ENCODE assay signal across 8 cellular contexts in genomic region chr16:77721752-77722314, GRCh38. TPM values are rescaled to one million over a fixed set of nuclear protein-coding genes. Genes with fewer than 3 reads are reported as not detected.
A peak's percentile ranks its signal among the peaks of the same experiment; 100 is the strongest.
DNase-seq lines count a peak whose midpoint lies in the region; ATAC-seq and TF ChIP-seq lines count a peak whose summit lies in the region.

No MANE protein-coding gene starts in this region.

- peaks cover 0 to 5% of the 10 kb centered on the region in 2 donors for H3K36me3 ChIP-seq in duodenal mucosa (ENCODE audit: control insufficient read depth in 1 of 2, insufficient read depth in 2 of 2, low read length in 2 of 2)

- H3K9ac ChIP-seq in duodenal mucosa (ENCODE audit: low read depth in 1 of 2, low read length in 2 of 2), result peak overlapping the region in 1 of 2 donors; percentile 23

- H3K27me3 ChIP-seq in AG04450 (ENCODE audit: control insufficient read depth, insufficient read depth, low read length) (no peaks in the 10 kb centered on the region), duodenal mucosa (ENCODE audit: control insufficient read depth in 1 of 2, insufficient read depth in 2 of 2, low read length in 2 of 2) (no peaks in the 10 kb centered on the region)

- no peak for TF ChIP-seq CTCF in AG04450 (IDR thresholded peaks at IDR 0.05; ENCODE audit: low read depth, low read length)

- H3K4me1 ChIP-seq in duodenal mucosa (ENCODE audit: control insufficient read depth in 1 of 2, insufficient read depth in 2 of 2, low read length in 2 of 2), result peaks cover 7% of the 10 kb centered on the region in 2 donors

- H3K27ac ChIP-seq in AG04450 (ENCODE audit: low read depth, low read length) (no peak overlapping the region), duodenal mucosa (ENCODE audit: low read depth, low read length) (no peak overlapping the region), skin epidermis (peak overlapping the region in 3 of 21 experiments; percentile 66 to 83 (median 80))

- CTCF ChIA-PET in AG04450 (lab: Charles Lee), result interaction anchor here (0.7 to 2.6 kb wide), 9 partner anchors 23 to 378 kb away, joined by 3 to 9 read pairs (median 3); partner anchors contain the start of gene WWOX

- DNase-seq in AG04450 (ENCODE audit: low read depth, low spot score) (no peak), SW480 (ENCODE audit: low spot score) (no peak), NCI-H524 treated with DMSO at 0.1 percent for 48 hours (lab: John Stamatoyannopoulos, UW) (no peak), DMS79 (lab: John Stamatoyannopoulos, UW) (no peak)

- H3K4me3 ChIP-seq in AG04450 (ENCODE audit: low read depth, low read length) (peak overlapping the region; percentile 12; the same call in 1 of the 2 replicates), duodenal mucosa (ENCODE audit: low read depth in 1 of 2, low read length in 2 of 2) (peak overlapping the region; percentile 30 to 34), skin epidermis (peak overlapping the region; percentile 54 to 89 (median 79))

- ATAC-seq in GM19455 (IDR thresholded peaks at IDR 0.05; ENCODE audit: unreplicated experiment), result peak; percentile 41
- peak; percentile 32 for ATAC-seq in HG03432 (IDR thresholded peaks at IDR 0.05; ENCODE audit: unreplicated experiment)

- H3K9me3 ChIP-seq in AG04450 (ENCODE audit: control insufficient read depth, insufficient read depth, low read length), result peaks cover 4% of the 10 kb centered on the region; the same call in 1 of the 2 replicates
- H3K9me3 ChIP-seq in duodenal mucosa (ENCODE audit: control insufficient read depth in 1 of 2, low read length in 2 of 2), result no peaks in the 10 kb centered on the region

- POLR2A ChIA-PET in AG04450 (lab: Yijun Ruan, JAX), result interaction anchor here (0.6 to 1.4 kb wide), 10 partner anchors 10 to 281 kb away, joined by 3 to 10 read pairs (median 5); no protein-coding TSS in a partner anchor

RNA-seq across cellular contexts. Expression of gene NUDT7, which starts 0.5 kb away (rescaled TPM):
- polyA plus RNA-seq in AG04450 (2011; rRNA removed), result 18.3 and 19.3 TPM in 2 replicates
- polyA minus RNA-seq in AG04450 (2011; rRNA and poly(A)+ RNA removed), result 8.6 and 16.1 TPM in 2 replicates

Comparison
In these comparisons a context has a peak if more than half of its experiments do, and no peak if none do; other contexts are left out.
1. H3K4me3 ChIP-seq: peak in every context shown above with its lines; median percentile 79 in skin epidermis; 32 in duodenal mucosa; 12 in AG04450.